ENCODE assay signal across 9 cellular contexts in genomic region chr15:59437777-59438574, GRCh38. TPM values are rescaled to one million over a fixed set of nuclear protein-coding genes. Genes with fewer than 3 reads are reported as not detected.
DNase-seq lines count a peak whose midpoint lies in the region; ATAC-seq, FAIRE-seq and TF ChIP-seq lines count a peak whose summit lies in the region.
"Had no signal": no experiment of that assay in that cellular context is flagged by ENCODE, and none has a peak within 500 bp of the region (broad histone marks: within the 10 kb centered on the region; RNA-seq: fewer than 3 reads in every experiment).

TSS of gene FAM81A (plus strand) at chr15:59438186. CDS start at chr15:59458627, 20,441 bp downstream.

- no peak for FAIRE-seq in keratinocyte (lab: Jason Lieb, UNC)
- FAIRE-seq: G401.6 had no signal

- H3K79me2 ChIP-seq in keratinocyte (ENCODE audit: control insufficient read depth, insufficient read depth, low read length): no peaks in the 10 kb centered on the region

- H3K4me1 Mint-ChIP-seq in central memory CD8-positive, alpha-beta T cell: peaks cover 13% of the 10 kb centered on the region

- TF ChIP-seq POLR2A in spleen (IDR thresholded peaks at IDR 0.05): no peak

- H3K27ac Mint-ChIP-seq in central memory CD8-positive, alpha-beta T cell (ENCODE audit: low read depth): no peak within 1 kb of the TSS

- no peaks in the 10 kb centered on the region for H3K9me3 Mint-ChIP-seq in central memory CD8-positive, alpha-beta T cell

- H3K27me3 Mint-ChIP-seq in central memory CD8-positive, alpha-beta T cell: peaks cover 65% of the 10 kb centered on the region

- DNase-seq in NCI-H2081 (lab: John Stamatoyannopoulos, UW) (peak; percentile 80 to 87), NCI-H2081 treated with DMSO at 0.1 percent for 48 hours (lab: John Stamatoyannopoulos, UW) (no peak), HCEC 1CT (peak; percentile 73), MG63 (peak; percentile 72), T1000 (lab: John Stamatoyannopoulos, UW) (peak; percentile 51), keratinocyte (ENCODE audit: low read depth, low spot score) (no peak), spleen (peak; percentile 91)
- no peak for DNase-seq in central memory CD8-positive, alpha-beta T cell (ENCODE audit: low spot score in 2 of 2)

- peaks cover 13% of the 10 kb centered on the region for H3K4me1 ChIP-seq in keratinocyte (ENCODE audit: control insufficient read depth, extremely low read depth, insufficient read depth, low read length)
- H3K4me1 ChIP-seq in spleen: peaks cover 11 to 36% (median 22%) of the 10 kb centered on the region in 6 donors

- peak within 1 kb of the TSS; percentile 48 for H3K4me3 ChIP-seq in MG63
- H3K4me3 ChIP-seq in keratinocyte (ENCODE audit: control insufficient read depth in 2 of 3, extremely low read depth in 1 of 3, insufficient read depth in 2 of 3, low read depth in 1 of 3, low read length in 3 of 3): peak within 1 kb of the TSS; percentile 40 to 65 (median 61)
- H3K4me3 ChIP-seq in spleen: peak within 1 kb of the TSS; percentile 46 to 79 (median 52)

- H3K36me3 Mint-ChIP-seq in central memory CD8-positive, alpha-beta T cell (ENCODE audit: insufficient read depth): peaks cover 3% of the 10 kb centered on the region

- dilution Hi-C loops in keratinocyte (cut with MboI; ENCODE audit: extremely low pct_ligation_motif_present, low sequenced_read_pairs): no loop called here

- H3K27ac ChIP-seq in keratinocyte (ENCODE audit: control insufficient read depth, insufficient read depth, low read length): no peak within 1 kb of the TSS
- H3K27ac ChIP-seq in spleen: no peak within 1 kb of the TSS

- WGBS in spleen, 5 donors: 0 to 2% (median 0%) methylated on average over 14 to 95 of the region's 95 CpGs

- H3K36me3 ChIP-seq in MG63 (no peaks in the 10 kb centered on the region), keratinocyte (ENCODE audit: control insufficient read depth in 2 of 2, extremely low read depth in 1 of 2, insufficient read depth in 2 of 2, low read length in 2 of 2) (no peaks in the 10 kb centered on the region), spleen (no peaks in the 10 kb centered on the region)

- peaks cover 37% of the 10 kb centered on the region for H3K27me3 ChIP-seq in MG63
- H3K27me3 ChIP-seq in keratinocyte (ENCODE audit: control insufficient read depth, extremely low read depth, insufficient read depth, low read length): peaks cover 19% of the 10 kb centered on the region
- peaks cover 0 to 50% (median 5%) of the 10 kb centered on the region in 7 donors for H3K27me3 ChIP-seq in spleen (replicated peaks in 1 of 7)

- no peaks in the 10 kb centered on the region for H3K9me1 ChIP-seq in keratinocyte (ENCODE audit: control insufficient read depth, extremely low read depth, insufficient read depth, low read length)

- H3K4me2 ChIP-seq in keratinocyte (ENCODE audit: control insufficient read depth, extremely low read depth, insufficient read depth, low read depth, low read length): peak within 1 kb of the TSS; percentile 90

- peak within 1 kb of the TSS; percentile 34 for H3K9ac ChIP-seq in keratinocyte (ENCODE audit: control insufficient read depth, extremely low read depth, insufficient read depth, low read length)

- TF ChIP-seq CTCF in keratinocyte (optimal IDR thresholded peaks at IDR 0.05 in 1 of 3, IDR thresholded peaks at IDR 0.05 in 1 of 3, conservative IDR thresholded peaks at IDR 0.05 in 1 of 3; ENCODE audit: extremely low read depth in 1 of 3, insufficient read depth in 2 of 3, low read length in 3 of 3) (no peak), spleen (IDR thresholded peaks at IDR 0.05 in 8 of 11, conservative IDR thresholded peaks at IDR 0.05 in 3 of 11) (no peak)

- H3K4me3 Mint-ChIP-seq in central memory CD8-positive, alpha-beta T cell: peak within 1 kb of the TSS; percentile 69

- no peaks in the 10 kb centered on the region for H3K9me3 ChIP-seq in MG63
- H3K9me3 ChIP-seq in keratinocyte (ENCODE audit: control insufficient read depth, low read depth, low read length): no peaks in the 10 kb centered on the region
- no peaks in the 10 kb centered on the region for H3K9me3 ChIP-seq in spleen

- ATAC-seq in central memory CD8-positive, alpha-beta T cell (replicated peaks; ENCODE audit: extremely low read depth, poor library complexity, severe bottlenecking): peak; percentile 46

- H2AFZ ChIP-seq in keratinocyte (ENCODE audit: control insufficient read depth, low read length): peak within 1 kb of the TSS; percentile 56

- intact Hi-C loops in spleen (cut with DNase I; ENCODE audit: low total_unique reads): no loop called here

- no peaks in the 10 kb centered on the region for H4K20me1 ChIP-seq in keratinocyte (ENCODE audit: control insufficient read depth, extremely low read depth, insufficient read depth, low read length)

RNA-seq across cellular contexts. Expression of gene FAM81A, which starts in this region (rescaled TPM):
- total RNA-seq in MG63 (2014; rRNA removed; shearing (Covaris generic); ENCODE audit: low replicate concordance): not detected in 2 replicates
- polyA plus RNA-seq in keratinocyte (0.50 to 0.84 TPM (median 0.58 TPM) in 3 replicates), spleen (1 to 10 TPM; 1.2 to 3.0 (median 2.3) TPM)
- polyA plus RNA-seq in keratinocyte (2011; ENCODE audit: low read depth): 0.52 TPM
- 0.38 and 1.00 TPM in 2 replicates for polyA plus RNA-seq in keratinocyte (2011; cell fraction: cytosol; rRNA removed)
- polyA plus RNA-seq in keratinocyte (2011; cell fraction: nucleus; rRNA removed): 0.17 and 0.23 TPM in 2 replicates
- 0.31 and 0.86 TPM in 2 replicates for polyA plus RNA-seq in keratinocyte (2012; ENCODE audit: low replicate concordance)
- polyA minus RNA-seq in keratinocyte: 0.29 to 1.9 TPM (median 0.43 TPM) in 3 replicates
- polyA minus RNA-seq in keratinocyte (2011; cell fraction: cytosol; rRNA and poly(A)+ RNA removed): 0.77 TPM
- polyA minus RNA-seq in keratinocyte (2011; cell fraction: nucleus; rRNA and poly(A)+ RNA removed): not detected in 2 replicates
- 1 to 10 TPM in 5 of 7 donors, under 1 TPM in 2; 0.77 to 2.7 (median 2.1) TPM for total RNA-seq in spleen

Comparison
In these comparisons a context has a peak if more than half of its experiments do, and no peak if none do; other contexts are left out.
1. DNase-seq: peak in NCI-H2081 (2 of 2), HCEC 1CT (single experiment), T1000 (single experiment) and spleen (single experiment); none in NCI-H2081 treated with DMSO at 0.1 percent for 48 hours (single experiment), central memory CD8-positive, alpha-beta T cell (0 of 2) and keratinocyte (single experiment).
2. Peak in DNase-seq and H3K4me3 ChIP-seq in MG63; RNA of the gene not detected or under 1 TPM.
3. Peak in every context shown above with its lines, with median percentiles within 50 percentile points of each other: H3K4me3 ChIP-seq.